In the genomic region with DNA sequence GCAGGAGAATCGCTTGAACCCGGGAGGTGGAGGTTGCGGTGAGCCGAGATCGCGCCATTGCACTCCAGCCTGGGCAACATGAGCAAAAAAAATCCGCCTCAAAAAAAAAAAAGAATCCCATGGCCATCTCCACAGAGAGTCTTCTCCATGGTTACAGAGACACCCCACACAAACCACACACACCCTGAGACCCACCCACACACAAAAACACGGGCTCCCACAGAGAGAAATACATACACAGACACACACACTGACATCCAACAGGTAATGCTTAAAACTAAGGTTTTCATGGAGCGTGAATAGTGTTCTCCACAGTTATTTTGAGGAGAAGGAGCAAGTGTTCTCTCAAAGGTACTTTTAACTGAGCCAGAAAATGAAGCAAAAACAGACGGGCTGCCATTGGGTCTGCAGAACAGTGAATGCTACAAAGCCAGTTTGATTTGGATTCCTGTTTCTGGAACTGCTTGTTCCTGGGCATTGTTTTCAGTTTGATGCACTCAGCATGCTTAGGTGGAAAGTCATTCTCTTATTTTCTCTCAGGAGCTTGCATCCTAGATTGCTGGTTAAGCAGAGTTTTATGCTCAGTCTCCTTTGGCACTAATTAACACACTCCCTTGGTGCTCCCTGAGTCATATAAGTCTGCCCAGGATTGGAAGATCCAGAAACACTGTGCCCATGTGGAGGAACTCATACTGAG, we compare ENCODE assay signal across 22 cellular contexts. TPM values are rescaled to one million over a fixed set of nuclear protein-coding genes. Genes with fewer than 3 reads are reported as not detected.
DNase-seq lines count a peak whose midpoint lies in the region; ATAC-seq, FAIRE-seq and TF ChIP-seq lines count a peak whose summit lies in the region.
"Had no signal": no experiment of that assay in that cellular context is flagged by ENCODE, and none has a peak within 500 bp of the region (broad histone marks: within the 10 kb centered on the region; RNA-seq: fewer than 3 reads in every experiment).

No MANE protein-coding gene starts in this region.

- FAIRE-seq in bronchial epithelial cell (lab: Jason Lieb, UNC), result no peak
- FAIRE-seq: H54 had no signal

- DNase-seq in HK-2 (ENCODE audit: unreplicated experiment) (peak; percentile 6), bronchial epithelial cell (ENCODE audit: low read depth) (peak; percentile 12), kidney glomerular epithelial cell (lab: John Stamatoyannopoulos, UW) (peak; percentile 64), pons (ENCODE audit: low spot score) (no peak)
- DNase-seq: activated CD4-positive, alpha-beta T cell treated with anti-CD3 and anti-CD28 coated beads, Interleukin-2, amount 10 ng/mL, durations not matched to agents 7 days and 5 days; activated CD8-positive, alpha-beta memory T cell treated with anti-CD3 and anti-CD28 coated beads, Interleukin-2, amount 10 ng/mL, durations not matched to agents 7 days and 5 days; activated naive CD4-positive, alpha-beta T cell treated with anti-CD3 and anti-CD28 coated beads, Interleukin-2, amount 10 ng/mL, durations not matched to agents 7 days and 5 days; AML-193; dermis blood vessel endothelial cell; heart right ventricle; Kasumi-1; lower lobe of right lung; NCI-H187 treated with DMSO at 0.1 percent for 48 hours; NCI-H526; RPMI8226; stimulated activated CD8-positive, alpha-beta memory T cell treated with anti-CD3 and anti-CD28 coated beads, Interleukin-4, amount 100 ng/mL, for 48 hours; stomach had no signal

- no peaks in the 10 kb centered on the region for H3K27me3 ChIP-seq in bronchial epithelial cell (ENCODE audit: control insufficient read depth, insufficient read depth, low read length)
- H3K27me3 ChIP-seq: heart right ventricle, stomach had no signal

- no peak overlapping the region for H3K4me3 ChIP-seq in bronchial epithelial cell (ENCODE audit: low read depth, low read length)
- H3K4me3 ChIP-seq: heart right ventricle, lower lobe of right lung, SK-N-MC, stomach had no signal

- ATAC-seq in GM19397 (IDR thresholded peaks at IDR 0.05; ENCODE audit: unreplicated experiment) (no peak), GM21737 (IDR thresholded peaks at IDR 0.05; ENCODE audit: unreplicated experiment) (no peak)
- ATAC-seq: activated CD8-positive, alpha-beta memory T cell treated with anti-CD3 and anti-CD28 coated beads, Interleukin-2, amount 10 ng/mL, durations not matched to agents 7 days and 5 days; heart right ventricle; lower lobe of right lung had no signal

- H3K36me3 ChIP-seq in bronchial epithelial cell (ENCODE audit: control insufficient read depth, insufficient read depth, low read length), result no peaks in the 10 kb centered on the region
- H3K36me3 ChIP-seq: heart right ventricle, lower lobe of right lung, stomach had no signal

- no peak for TF ChIP-seq CTCF in bronchial epithelial cell (IDR thresholded peaks at IDR 0.05; ENCODE audit: insufficient read depth, low read length, severe bottlenecking)

- peak overlapping the region; percentile 27 for H3K27ac ChIP-seq in temporal lobe (ENCODE audit: low read depth, low read length)
- H3K27ac ChIP-seq: heart right ventricle, lower lobe of right lung, SK-N-MC, stomach had no signal

RNA-seq across cellular contexts. Expression of gene AHCYL2, which starts 15.4 kb away (rescaled TPM):
- total RNA-seq in bronchial epithelial cell (5.0 and 7.2 TPM in 2 replicates), temporal lobe (23.8 TPM)

RNA-seq across cellular contexts. Expression of gene SMO, which starts 51.8 kb away (rescaled TPM):
- total RNA-seq in bronchial epithelial cell (2.4 and 5.0 TPM in 2 replicates), temporal lobe (7.4 TPM)
- total RNA-seq: activated CD4-positive, alpha-beta T cell treated with anti-CD3 and anti-CD28 coated beads, Interleukin-2, amount 10 ng/mL, durations not matched to agents 7 days and 5 days had no signal
